In the genomic region with DNA sequence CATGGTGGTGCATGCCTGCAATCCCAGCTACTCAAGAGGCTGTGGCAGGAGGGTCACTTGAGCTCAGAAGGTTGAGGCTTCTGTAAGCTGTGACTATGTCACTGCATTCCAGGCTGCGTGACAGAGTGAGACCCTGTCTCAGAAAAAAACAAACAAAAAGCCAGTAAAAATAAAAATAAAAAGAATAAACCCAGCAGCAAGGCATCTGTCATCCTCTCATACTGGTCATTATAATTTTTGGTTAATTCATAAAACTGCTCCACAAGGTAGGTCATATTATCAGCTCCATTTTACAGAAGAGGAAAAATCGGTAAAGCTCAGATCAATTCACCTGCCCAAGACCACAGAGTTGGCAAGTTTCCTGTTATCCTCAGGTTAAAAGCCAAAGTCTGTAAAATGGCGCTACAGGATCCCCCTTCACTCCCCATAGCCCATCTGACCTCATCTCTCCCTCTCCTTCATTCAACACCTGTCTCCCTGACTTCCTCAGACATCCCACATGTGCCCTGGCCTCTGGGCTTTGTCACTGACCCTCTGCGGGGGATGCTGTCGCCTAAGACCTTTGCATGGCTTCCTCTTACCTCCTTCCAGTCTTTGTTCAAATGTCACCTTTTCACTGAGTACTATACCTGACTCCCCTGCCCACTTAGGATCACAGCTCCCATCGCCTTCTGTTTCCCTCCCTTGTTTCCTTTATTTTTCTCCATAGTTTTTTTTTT, we compare ENCODE assay signal across 29 cellular contexts.
DNase-seq lines count a peak whose midpoint lies in the region; ATAC-seq and TF ChIP-seq lines count a peak whose summit lies in the region.
"Had no signal": no experiment of that assay in that cellular context is flagged by ENCODE, and none has a peak within 500 bp of the region (broad histone marks: within the 10 kb centered on the region; RNA-seq: fewer than 3 reads in every experiment).

No MANE protein-coding gene starts in this region.

- H3K27ac Mint-ChIP-seq in activated CD4-positive, alpha-beta T cell treated with anti-CD3 and anti-CD28 coated beads, Interleukin-2, amount 10 ng/mL, durations not matched to agents 24 days and 14 days: peak overlapping the region; percentile 6
- peak overlapping the region; percentile 51 for H3K27ac Mint-ChIP-seq in chondrocyte (ENCODE audit: unreplicated experiment)
- peak overlapping the region; percentile 85 for H3K27ac Mint-ChIP-seq in osteocyte (ENCODE audit: unreplicated experiment)
- H3K27ac Mint-ChIP-seq: activated B cell treated with CpG ODN at 0.5 μM for 24 hours, brain had no signal

- no peaks in the 10 kb centered on the region for H3K79me2 ChIP-seq in PC-3 (ENCODE audit: low read length)
- H3K79me2 ChIP-seq: hepatocyte had no signal

- peak overlapping the region; percentile 42 for H3K9ac ChIP-seq in PC-3 (ENCODE audit: low read length)

- H3K4me2 ChIP-seq in PC-3 (ENCODE audit: low read length): no peak overlapping the region
- H3K4me2 ChIP-seq: hepatocyte had no signal

- no peaks in the 10 kb centered on the region for H3K36me3 Mint-ChIP-seq in activated CD4-positive, alpha-beta T cell treated with anti-CD3 and anti-CD28 coated beads, Interleukin-2, amount 10 ng/mL, durations not matched to agents 24 days and 14 days (ENCODE audit: low read depth)
- H3K36me3 Mint-ChIP-seq in chondrocyte (ENCODE audit: low read depth) (no peaks in the 10 kb centered on the region), osteocyte (ENCODE audit: unreplicated experiment) (no peaks in the 10 kb centered on the region)
- H3K36me3 Mint-ChIP-seq: brain; CD8-positive, alpha-beta memory T cell; immature natural killer cell; naive thymus-derived CD8-positive, alpha-beta T cell had no signal

- CTCF ChIA-PET in PC-3 (lab: Charles Lee): no interaction called here

- no peaks in the 10 kb centered on the region for H3K27me3 Mint-ChIP-seq in activated CD4-positive, alpha-beta T cell treated with anti-CD3 and anti-CD28 coated beads, Interleukin-2, amount 10 ng/mL, durations not matched to agents 24 days and 14 days
- H3K27me3 Mint-ChIP-seq in chondrocyte (ENCODE audit: low read depth): no peaks in the 10 kb centered on the region
- no peaks in the 10 kb centered on the region for H3K27me3 Mint-ChIP-seq in osteocyte (ENCODE audit: unreplicated experiment)
- H3K27me3 Mint-ChIP-seq: activated B cell treated with CpG ODN at 0.5 μM for 24 hours; CD8-positive, alpha-beta memory T cell; naive thymus-derived CD8-positive, alpha-beta T cell had no signal

- H3K9me3 Mint-ChIP-seq in activated CD4-positive, alpha-beta T cell treated with anti-CD3 and anti-CD28 coated beads, Interleukin-2, amount 10 ng/mL, durations not matched to agents 24 days and 14 days: no peaks in the 10 kb centered on the region
- H3K9me3 Mint-ChIP-seq in chondrocyte (ENCODE audit: low read depth) (no peaks in the 10 kb centered on the region), osteocyte (ENCODE audit: unreplicated experiment) (no peaks in the 10 kb centered on the region)
- H3K9me3 Mint-ChIP-seq: activated B cell treated with CpG ODN at 0.5 μM for 24 hours; brain; CD8-positive, alpha-beta memory T cell; immature natural killer cell; naive thymus-derived CD8-positive, alpha-beta T cell had no signal

- intact Hi-C loops in activated CD4-positive, alpha-beta T cell treated with anti-CD3 and anti-CD28 coated beads, Interleukin-2, amount 10 ng/mL, durations not matched to agents 24 days and 14 days (cut with micrococcal nuclease): no loop called here
- intact Hi-C loops in PC-3 (cut with micrococcal nuclease): loop anchor here (1.0 to 5.0 kb wide), 6 partner anchors 21 to 107 kb away; no protein-coding TSS in a partner anchor
- intact Hi-C loops in left ventricle myocardium inferior (cut with micrococcal nuclease): no loop called here

- H2AFZ ChIP-seq in PC-3 (ENCODE audit: low read length): no peak overlapping the region
- H2AFZ ChIP-seq: hepatocyte had no signal

- TF ChIP-seq CTCF in PC-3 (conservative IDR thresholded peaks at IDR 0.05; ENCODE audit: low read depth, low read length) (no peak), chondrocyte (IDR thresholded peaks at IDR 0.05) (no peak), osteocyte (IDR thresholded peaks at IDR 0.05) (no peak), left ventricle myocardium inferior (IDR thresholded peaks at IDR 0.05; ENCODE audit: borderline replicate concordance) (no peak)

- H3F3A ChIP-seq in PC-3 (ENCODE audit: low read length, unreplicated experiment): peaks cover 11% of the 10 kb centered on the region

- no peak for DNase-seq in activated CD4-positive, alpha-beta T cell treated with anti-CD3 and anti-CD28 coated beads, Interleukin-2, amount 10 ng/mL, durations not matched to agents 24 days and 14 days
- DNase-seq in activated CD4-positive, alpha-beta T cell treated with anti-CD3 and anti-CD28 coated beads, Interleukin-2, amount 50 U/mL, for 48 hours: no peak
- DNase-seq in PC-3: no peak
- DNase-seq in chondrocyte (ENCODE audit: low spot score): no peak
- DNase-seq in osteocyte (ENCODE audit: extremely low spot score, unreplicated experiment): no peak
- DNase-seq in NK-92 (lab: John Stamatoyannopoulos, UW; ENCODE audit: unreplicated experiment): no peak
- DNase-seq in left ventricle myocardium inferior: no peak
- DNase-seq: activated B cell treated with CpG ODN at 0.5 μM for 24 hours; activated CD4-positive, alpha-beta T cell treated with anti-CD3 and anti-CD28 coated beads, Interleukin-2, amount 50 U/mL, for 4 hours; activated gamma-delta T cell; adrenal gland; CD8-positive, alpha-beta memory T cell; DMS53; effector CD8-positive, alpha-beta T cell; immature natural killer cell; left ventricle myocardium superior; midbrain; naive thymus-derived CD8-positive, alpha-beta T cell; NCI-H1092; NCI-H187; NCI-H526 treated with DMSO at 0.1 percent for 48 hours; stimulated activated naive CD8-positive, alpha-beta T cell treated with anti-CD3 and anti-CD28 coated beads, Interleukin-15, Interleukin-2, amounts not matched to agents 100 U/mL and 50 U/mL, for 24 hours; T-helper 9 cell; tibial artery had no signal

- POLR2A ChIA-PET in PC-3 (lab: Charles Lee; ENCODE audit: unreplicated experiment): interaction anchor here (0.7 kb wide), 1 partner anchor 32 kb away, joined by 8 read pairs; no protein-coding TSS in a partner anchor

- H3K9me3 ChIP-seq in PC-3 (ENCODE audit: low read length) (no peaks in the 10 kb centered on the region), left ventricle myocardium inferior (replicated peaks) (no peaks in the 10 kb centered on the region)
- H3K9me3 ChIP-seq: adrenal gland, esophagus muscularis mucosa, tibial artery had no signal

- H3K4me1 ChIP-seq in PC-3 (ENCODE audit: insufficient read depth, low read length) (peaks cover 41% of the 10 kb centered on the region), left ventricle myocardium inferior (no peaks in the 10 kb centered on the region)
- H3K4me1 ChIP-seq: adrenal gland, esophagus muscularis mucosa had no signal

- H3K27me3 ChIP-seq in PC-3 (ENCODE audit: low read length) (no peaks in the 10 kb centered on the region), left ventricle myocardium inferior (ENCODE audit: low read depth) (no peaks in the 10 kb centered on the region)
- H3K27me3 ChIP-seq: adrenal gland, esophagus muscularis mucosa, hepatocyte, tibial artery had no signal

- no TSS peak for BruUV-seq in PC-3 (replicated peaks; lab: Mats Ljungman, UMichigan)

- H3K4me3 ChIP-seq in PC-3 (ENCODE audit: low read length): no peak overlapping the region
- H3K4me3 ChIP-seq in left ventricle myocardium inferior: no peak overlapping the region
- H3K4me3 ChIP-seq: adrenal gland, esophagus muscularis mucosa, hepatocyte, tibial artery had no signal

- H3K36me3 ChIP-seq in PC-3 (ENCODE audit: low read depth, low read length) (no peaks in the 10 kb centered on the region), left ventricle myocardium inferior (no peaks in the 10 kb centered on the region)
- H3K36me3 ChIP-seq: adrenal gland, esophagus muscularis mucosa, tibial artery had no signal

- H3K27ac ChIP-seq in PC-3 (ENCODE audit: low read length) (peak overlapping the region; percentile 89), left ventricle myocardium inferior (replicated peaks) (no peak overlapping the region)
- H3K27ac ChIP-seq: adrenal gland, esophagus muscularis mucosa, tibial artery had no signal

- no peaks in the 10 kb centered on the region for H4K20me1 ChIP-seq in PC-3 (ENCODE audit: low read length)

- ATAC-seq in PC-3 (no peak), GM18907 (IDR thresholded peaks at IDR 0.05; ENCODE audit: unreplicated experiment) (no peak)
- ATAC-seq: left ventricle myocardium superior; naive thymus-derived CD8-positive, alpha-beta T cell; sciatic nerve; stimulated activated naive CD8-positive, alpha-beta T cell treated with anti-CD3 and anti-CD28 coated beads, Interleukin-15, Interleukin-2, amounts not matched to agents 100 U/mL and 50 U/mL, for 24 hours had no signal

- no peaks in the 10 kb centered on the region for H3K4me1 Mint-ChIP-seq in activated CD4-positive, alpha-beta T cell treated with anti-CD3 and anti-CD28 coated beads, Interleukin-2, amount 10 ng/mL, durations not matched to agents 24 days and 14 days
- H3K4me1 Mint-ChIP-seq in chondrocyte (ENCODE audit: low read depth): peaks cover 24% of the 10 kb centered on the region
- H3K4me1 Mint-ChIP-seq in osteocyte (ENCODE audit: unreplicated experiment): peaks cover 31% of the 10 kb centered on the region
- H3K4me1 Mint-ChIP-seq: activated B cell treated with CpG ODN at 0.5 μM for 24 hours; CD8-positive, alpha-beta memory T cell; immature natural killer cell had no signal

- no peak overlapping the region for H3K4me3 Mint-ChIP-seq in activated CD4-positive, alpha-beta T cell treated with anti-CD3 and anti-CD28 coated beads, Interleukin-2, amount 10 ng/mL, durations not matched to agents 24 days and 14 days
- H3K4me3 Mint-ChIP-seq in chondrocyte (ENCODE audit: unreplicated experiment): no peak overlapping the region
- no peak overlapping the region for H3K4me3 Mint-ChIP-seq in osteocyte (ENCODE audit: unreplicated experiment)
- H3K4me3 Mint-ChIP-seq: activated B cell treated with CpG ODN at 0.5 μM for 24 hours; brain; CD8-positive, alpha-beta memory T cell; immature natural killer cell; naive thymus-derived CD8-positive, alpha-beta T cell had no signal

- no peaks in the 10 kb centered on the region for H3K9me2 ChIP-seq in PC-3 (replicated peaks; ENCODE audit: low read length)

Comparison
In these comparisons a context has a peak if more than half of its experiments do, and no peak if none do; other contexts are left out.
1. H3K27ac Mint-ChIP-seq: peak in every context shown above with its lines; median percentile 85 in osteocyte; 51 in chondrocyte; 6 in activated CD4-positive, alpha-beta T cell treated with anti-CD3 and anti-CD28 coated beads, Interleukin-2, amount 10 ng/mL, durations not matched to agents 24 days and 14 days.